In the genomic region with DNA sequence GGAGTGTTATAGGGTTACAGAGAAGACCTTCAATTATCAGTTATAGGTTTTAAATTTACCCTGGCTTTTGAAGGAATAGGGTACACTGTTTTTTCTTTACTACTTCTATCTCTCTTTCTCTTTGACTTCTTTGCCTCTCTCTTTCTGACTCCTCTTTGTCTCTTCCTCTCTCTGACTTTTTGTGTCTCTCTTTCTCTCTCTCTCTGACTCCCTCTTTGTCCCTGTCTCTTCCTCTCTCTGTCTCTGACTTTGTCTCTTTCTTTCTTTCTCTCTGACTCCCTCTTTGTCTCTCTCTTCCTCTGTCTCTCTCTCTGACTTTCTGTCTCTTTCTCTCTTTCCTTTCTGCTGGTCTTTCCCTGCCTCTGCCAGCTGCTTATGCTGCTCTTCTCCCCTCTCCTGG, we compare ENCODE assay signal across 2 cellular contexts.
A peak's percentile ranks its signal among the peaks of the same experiment; 100 is the strongest.
TF ChIP-seq lines count a peak whose summit lies in the region.

No MANE protein-coding gene starts in this region.

TF ChIP-seq in K562, 482 proteins besides CTCF, POLR2A, EP300 and RAD21:
- TF ChIP-seq, protein P1, sequence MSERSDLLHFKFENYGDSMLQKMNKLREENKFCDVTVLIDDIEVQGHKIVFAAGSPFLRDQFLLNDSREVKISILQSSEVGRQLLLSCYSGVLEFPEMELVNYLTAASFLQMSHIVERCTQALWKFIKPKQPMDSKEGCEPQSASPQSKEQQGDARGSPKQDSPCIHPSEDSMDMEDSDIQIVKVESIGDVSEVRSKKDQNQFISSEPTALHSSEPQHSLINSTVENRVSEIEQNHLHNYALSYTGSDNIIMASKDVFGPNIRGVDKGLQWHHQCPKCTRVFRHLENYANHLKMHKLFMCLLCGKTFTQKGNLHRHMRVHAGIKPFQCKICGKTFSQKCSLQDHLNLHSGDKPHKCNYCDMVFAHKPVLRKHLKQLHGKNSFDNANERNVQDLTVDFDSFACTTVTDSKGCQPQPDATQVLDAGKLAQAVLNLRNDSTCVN (CRISPR knock-in tag; IDR thresholded peaks at IDR 0.05): peak; percentile 70; the same call in 1 of the 2 replicates
- TF ChIP-seq ARHGAP35 (IDR thresholded peaks at IDR 0.05; ENCODE audit: partially characterized antibody): peak; percentile 38
- TF ChIP-seq, protein P2, sequence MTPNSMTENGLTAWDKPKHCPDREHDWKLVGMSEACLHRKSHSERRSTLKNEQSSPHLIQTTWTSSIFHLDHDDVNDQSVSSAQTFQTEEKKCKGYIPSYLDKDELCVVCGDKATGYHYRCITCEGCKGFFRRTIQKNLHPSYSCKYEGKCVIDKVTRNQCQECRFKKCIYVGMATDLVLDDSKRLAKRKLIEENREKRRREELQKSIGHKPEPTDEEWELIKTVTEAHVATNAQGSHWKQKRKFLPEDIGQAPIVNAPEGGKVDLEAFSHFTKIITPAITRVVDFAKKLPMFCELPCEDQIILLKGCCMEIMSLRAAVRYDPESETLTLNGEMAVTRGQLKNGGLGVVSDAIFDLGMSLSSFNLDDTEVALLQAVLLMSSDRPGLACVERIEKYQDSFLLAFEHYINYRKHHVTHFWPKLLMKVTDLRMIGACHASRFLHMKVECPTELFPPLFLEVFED (CRISPR knock-in tag; conservative IDR thresholded peaks at IDR 0.05): 0 out of 2 replicates have a peak, but pooled peaks have one; percentile 43
- TF ChIP-seq, protein P3, sequence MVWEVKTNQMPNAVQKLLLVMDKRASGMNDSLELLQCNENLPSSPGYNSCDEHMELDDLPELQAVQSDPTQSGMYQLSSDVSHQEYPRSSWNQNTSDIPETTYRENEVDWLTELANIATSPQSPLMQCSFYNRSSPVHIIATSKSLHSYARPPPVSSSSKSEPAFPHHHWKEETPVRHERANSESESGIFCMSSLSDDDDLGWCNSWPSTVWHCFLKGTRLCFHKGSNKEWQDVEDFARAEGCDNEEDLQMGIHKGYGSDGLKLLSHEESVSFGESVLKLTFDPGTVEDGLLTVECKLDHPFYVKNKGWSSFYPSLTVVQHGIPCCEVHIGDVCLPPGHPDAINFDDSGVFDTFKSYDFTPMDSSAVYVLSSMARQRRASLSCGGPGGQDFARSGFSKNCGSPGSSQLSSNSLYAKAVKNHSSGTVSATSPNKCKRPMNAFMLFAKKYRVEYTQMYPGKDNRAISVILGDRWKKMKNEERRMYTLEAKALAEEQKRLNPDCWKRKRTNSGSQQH (CRISPR knock-in tag; IDR thresholded peaks at IDR 0.05): peak; percentile 66; the same call in 1 of the 2 replicates
- TF ChIP-seq OTX1 (CRISPR knock-in tag; IDR thresholded peaks at IDR 0.05): 0 out of 2 replicates have a peak, but pooled peaks have one; percentile 24
- 0 out of 2 replicates have a peak, but pooled peaks have one; percentile 14 for TF ChIP-seq ELF4 (CRISPR knock-in tag; IDR thresholded peaks at IDR 0.05)

TF ChIP-seq in HepG2, 621 proteins besides CTCF, POLR2A, EP300 and RAD21:
- TF ChIP-seq IKZF1 (IDR thresholded peaks at IDR 0.05) (0 out of 2 replicates have a peak, but pooled peaks have one; percentile 60), PHB2 (IDR thresholded peaks at IDR 0.05; ENCODE audit: partially characterized antibody) (peak; percentile 82), FOXK2 (IDR thresholded peaks at IDR 0.05) (0 out of 2 replicates have a peak, but pooled peaks have one; percentile 23)
